Comparison of ENCODE assay signal across 8 cellular contexts in the genomic region with DNA sequence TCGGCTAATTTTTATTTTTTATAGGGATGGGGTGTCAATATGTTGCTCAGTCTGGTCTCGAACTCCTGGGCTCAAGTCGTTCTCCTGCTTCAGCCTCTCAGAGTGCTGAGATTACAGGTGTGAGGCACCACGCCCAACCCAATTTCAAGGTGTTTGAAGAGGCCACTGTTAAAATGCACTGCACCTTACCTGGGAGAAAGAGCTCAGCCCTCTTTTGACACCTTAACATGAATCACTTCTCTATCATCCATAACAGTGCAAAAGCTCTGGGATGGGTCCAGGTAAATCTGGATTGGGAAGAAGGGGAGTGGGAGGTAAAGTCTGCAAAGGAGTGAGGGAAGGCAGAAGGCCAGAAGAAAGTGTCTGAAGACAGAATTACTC. TPM values are rescaled to one million over a fixed set of nuclear protein-coding genes. Genes with fewer than 3 reads are reported as not detected.
DNase-seq lines count a peak whose midpoint lies in the region; ATAC-seq, FAIRE-seq and TF ChIP-seq lines count a peak whose summit lies in the region.

No MANE protein-coding gene starts in this region.

- H3K36me3 ChIP-seq in keratinocyte (ENCODE audit: control insufficient read depth in 2 of 2, extremely low read depth in 1 of 2, insufficient read depth in 2 of 2, low read length in 2 of 2) (peaks cover 14 to 16% of the 10 kb centered on the region in 2 experiments), testis (ENCODE audit: low read depth, missing control alignments) (no peaks in the 10 kb centered on the region)

- H2AFZ ChIP-seq in keratinocyte (ENCODE audit: control insufficient read depth, low read length) = peak overlapping the region; percentile 66

- H3K4me1 ChIP-seq in keratinocyte (ENCODE audit: control insufficient read depth, extremely low read depth, insufficient read depth, low read length) = peaks cover 33% of the 10 kb centered on the region
- H3K4me1 ChIP-seq in testis = peaks cover 9% of the 10 kb centered on the region

- H3K27me3 Mint-ChIP-seq in activated CD4-positive, alpha-beta T cell treated with anti-CD3 and anti-CD28 coated beads, Interleukin-2, amount 10 ng/mL, durations not matched to agents 24 days and 14 days = peaks cover 6% of the 10 kb centered on the region
- no peaks in the 10 kb centered on the region for H3K27me3 Mint-ChIP-seq in activated naive CD8-positive, alpha-beta T cell

- no peak for ATAC-seq in GM19023 (IDR thresholded peaks at IDR 0.05; ENCODE audit: unreplicated experiment)
- ATAC-seq in HG03432 (IDR thresholded peaks at IDR 0.05; ENCODE audit: unreplicated experiment) = no peak

- DNase-seq in activated CD4-positive, alpha-beta T cell treated with anti-CD3 and anti-CD28 coated beads, Interleukin-2, amount 10 ng/mL, durations not matched to agents 24 days and 14 days = no peak
- DNase-seq in activated CD4-positive, alpha-beta T cell treated with anti-CD3 and anti-CD28 coated beads for 48 hours = no peak
- no peak for DNase-seq in keratinocyte (ENCODE audit: low read depth, low spot score)
- DNase-seq in testis = no peak
- DNase-seq in superior temporal gyrus (ENCODE audit: extremely low spot score) = no peak

- H3K79me2 ChIP-seq in keratinocyte (ENCODE audit: control insufficient read depth, insufficient read depth, low read length) = peaks cover 35% of the 10 kb centered on the region

- H3K4me3 ChIP-seq in keratinocyte (ENCODE audit: control insufficient read depth in 2 of 3, extremely low read depth in 1 of 3, insufficient read depth in 2 of 3, low read depth in 1 of 3, low read length in 3 of 3) = peak overlapping the region; percentile 54 to 86 (median 78)
- peak overlapping the region; percentile 69 to 79 for H3K4me3 ChIP-seq in testis

- H3K27me3 ChIP-seq in keratinocyte (ENCODE audit: control insufficient read depth, extremely low read depth, insufficient read depth, low read length) = no peaks in the 10 kb centered on the region
- no peaks in the 10 kb centered on the region for H3K27me3 ChIP-seq in testis

- dilution Hi-C loops in keratinocyte (cut with MboI; ENCODE audit: extremely low pct_ligation_motif_present, low sequenced_read_pairs) = no loop called here

- H3K4me3 Mint-ChIP-seq in activated CD4-positive, alpha-beta T cell treated with anti-CD3 and anti-CD28 coated beads, Interleukin-2, amount 10 ng/mL, durations not matched to agents 24 days and 14 days = peak overlapping the region; percentile 89
- peak overlapping the region; percentile 80 for H3K4me3 Mint-ChIP-seq in activated naive CD8-positive, alpha-beta T cell

- no peaks in the 10 kb centered on the region for H3K9me3 ChIP-seq in keratinocyte (ENCODE audit: control insufficient read depth, low read depth, low read length)
- no peaks in the 10 kb centered on the region for H3K9me3 ChIP-seq in testis

- no peaks in the 10 kb centered on the region for H4K20me1 ChIP-seq in keratinocyte (ENCODE audit: control insufficient read depth, extremely low read depth, insufficient read depth, low read length)

- TF ChIP-seq CTCF in keratinocyte (optimal IDR thresholded peaks at IDR 0.05 in 1 of 3, IDR thresholded peaks at IDR 0.05 in 1 of 3, conservative IDR thresholded peaks at IDR 0.05 in 1 of 3; ENCODE audit: extremely low read depth in 1 of 3, insufficient read depth in 2 of 3, low read length in 3 of 3) (no peak), testis (IDR thresholded peaks at IDR 0.05) (no peak)

- peak overlapping the region; percentile 65 for H3K27ac Mint-ChIP-seq in activated CD4-positive, alpha-beta T cell treated with anti-CD3 and anti-CD28 coated beads, Interleukin-2, amount 10 ng/mL, durations not matched to agents 24 days and 14 days
- peak overlapping the region; percentile 41 for H3K27ac Mint-ChIP-seq in activated naive CD8-positive, alpha-beta T cell

- no peaks in the 10 kb centered on the region for H3K9me3 Mint-ChIP-seq in activated CD4-positive, alpha-beta T cell treated with anti-CD3 and anti-CD28 coated beads, Interleukin-2, amount 10 ng/mL, durations not matched to agents 24 days and 14 days
- H3K9me3 Mint-ChIP-seq in activated naive CD8-positive, alpha-beta T cell (ENCODE audit: low read depth) = no peaks in the 10 kb centered on the region

- H3K4me2 ChIP-seq in keratinocyte (ENCODE audit: control insufficient read depth, extremely low read depth, insufficient read depth, low read depth, low read length) = peak overlapping the region; percentile 88

- TF ChIP-seq POLR2A in testis (IDR thresholded peaks at IDR 0.05) = no peak

- H3K36me3 Mint-ChIP-seq in activated CD4-positive, alpha-beta T cell treated with anti-CD3 and anti-CD28 coated beads, Interleukin-2, amount 10 ng/mL, durations not matched to agents 24 days and 14 days (ENCODE audit: low read depth) = peaks cover 33% of the 10 kb centered on the region
- peaks cover 4% of the 10 kb centered on the region for H3K36me3 Mint-ChIP-seq in activated naive CD8-positive, alpha-beta T cell

- no peaks in the 10 kb centered on the region for H3K9me1 ChIP-seq in keratinocyte (ENCODE audit: control insufficient read depth, extremely low read depth, insufficient read depth, low read length)

- intact Hi-C loops in activated CD4-positive, alpha-beta T cell treated with anti-CD3 and anti-CD28 coated beads, Interleukin-2, amount 10 ng/mL, durations not matched to agents 24 days and 14 days (cut with micrococcal nuclease) = loop anchor here (1.0 to 5.0 kb wide), 5 partner anchors 45 to 167 kb away; a partner anchor contains a TSS
- intact Hi-C loops in testis (cut with DNase I; ENCODE audit: low total_unique reads) = no loop called here

- no peak for FAIRE-seq in keratinocyte (lab: Jason Lieb, UNC)

- H3K4me1 Mint-ChIP-seq in activated CD4-positive, alpha-beta T cell treated with anti-CD3 and anti-CD28 coated beads, Interleukin-2, amount 10 ng/mL, durations not matched to agents 24 days and 14 days = peaks cover 36% of the 10 kb centered on the region
- peaks cover 38% of the 10 kb centered on the region for H3K4me1 Mint-ChIP-seq in activated naive CD8-positive, alpha-beta T cell (ENCODE audit: low read depth)

- no peak overlapping the region for H3K9ac ChIP-seq in keratinocyte (ENCODE audit: control insufficient read depth, extremely low read depth, insufficient read depth, low read length)

- H3K27ac ChIP-seq in keratinocyte (ENCODE audit: control insufficient read depth, insufficient read depth, low read length) = peak overlapping the region; percentile 82
- peak overlapping the region in 1 of 2 donors; percentile 86 for H3K27ac ChIP-seq in testis

- 46 to 74% methylated on average over 4 of the region's 4 CpGs for WGBS in testis, 2 donors

RNA-seq across cellular contexts. Expression of a gene that starts 0.6 kb away (rescaled TPM):
- total RNA-seq in activated CD4-positive, alpha-beta T cell treated with anti-CD3 and anti-CD28 coated beads, Interleukin-2, amount 10 ng/mL, durations not matched to agents 24 days and 14 days = 44.7 and 49.9 TPM in 2 replicates
- polyA plus RNA-seq in keratinocyte (12.1 to 14.7 TPM (median 13.1 TPM) in 3 replicates), testis (ENCODE audit: insufficient read depth, low read depth, low replicate concordance) (9.6 TPM)
- polyA plus RNA-seq in keratinocyte (2011; ENCODE audit: low read depth) = 17.7 TPM
- 6.2 and 11.1 TPM in 2 replicates for polyA plus RNA-seq in keratinocyte (2011; cell fraction: cytosol; rRNA removed)
- 17.1 and 20.9 TPM in 2 replicates for polyA plus RNA-seq in keratinocyte (2011; cell fraction: nucleus; rRNA removed)
- polyA plus RNA-seq in keratinocyte (2012; ENCODE audit: low replicate concordance) = 14.2 and 15.5 TPM in 2 replicates
- polyA minus RNA-seq in keratinocyte = 12.0 to 20.6 TPM (median 14.4 TPM) in 3 replicates
- 26.1 TPM for polyA minus RNA-seq in keratinocyte (2011; cell fraction: cytosol; rRNA and poly(A)+ RNA removed)
- polyA minus RNA-seq in keratinocyte (2011; cell fraction: nucleus; rRNA and poly(A)+ RNA removed) = 23.6 and 34.1 TPM in 2 replicates
- total RNA-seq in testis = 10 to 100 TPM; 12.2 to 17.6 TPM

RNA-seq across cellular contexts. Expression of a gene that starts 44.7 kb away (rescaled TPM):
- total RNA-seq in activated CD4-positive, alpha-beta T cell treated with anti-CD3 and anti-CD28 coated beads, Interleukin-2, amount 10 ng/mL, durations not matched to agents 24 days and 14 days = 18.0 and 18.7 TPM in 2 replicates
- polyA plus RNA-seq in keratinocyte (2.9 to 6.8 TPM (median 3.8 TPM) in 3 replicates), testis (ENCODE audit: insufficient read depth, low read depth, low replicate concordance) (17.2 TPM)
- 9.8 TPM for polyA plus RNA-seq in keratinocyte (2011; ENCODE audit: low read depth)
- polyA plus RNA-seq in keratinocyte (2011; cell fraction: cytosol; rRNA removed) = 2.8 and 3.5 TPM in 2 replicates
- polyA plus RNA-seq in keratinocyte (2011; cell fraction: nucleus; rRNA removed) = 11.0 and 11.2 TPM in 2 replicates
- 6.3 and 13.2 TPM in 2 replicates for polyA plus RNA-seq in keratinocyte (2012; ENCODE audit: low replicate concordance)
- polyA minus RNA-seq in keratinocyte = 3.0 to 4.8 TPM (median 3.7 TPM) in 3 replicates
- 4.4 TPM for polyA minus RNA-seq in keratinocyte (2011; cell fraction: cytosol; rRNA and poly(A)+ RNA removed)
- polyA minus RNA-seq in keratinocyte (2011; cell fraction: nucleus; rRNA and poly(A)+ RNA removed) = 3.8 and 5.4 TPM in 2 replicates
- 10 to 100 TPM; 23.1 to 24.2 TPM for total RNA-seq in testis

RNA-seq across cellular contexts. Expression of a gene that starts 47.5 kb away (rescaled TPM):
- 11.7 and 14.2 TPM in 2 replicates for total RNA-seq in activated CD4-positive, alpha-beta T cell treated with anti-CD3 and anti-CD28 coated beads, Interleukin-2, amount 10 ng/mL, durations not matched to agents 24 days and 14 days
- 7.4 to 8.6 TPM (median 7.5 TPM) in 3 replicates for polyA plus RNA-seq in keratinocyte
- polyA plus RNA-seq in keratinocyte (2011; ENCODE audit: low read depth) = 5.7 TPM
- 4.1 and 5.5 TPM in 2 replicates for polyA plus RNA-seq in keratinocyte (2011; cell fraction: cytosol; rRNA removed)
- polyA plus RNA-seq in keratinocyte (2011; cell fraction: nucleus; rRNA removed) = 12.6 and 13.3 TPM in 2 replicates
- 7.7 and 8.8 TPM in 2 replicates for polyA plus RNA-seq in keratinocyte (2012; ENCODE audit: low replicate concordance)
- polyA minus RNA-seq in keratinocyte = 23.5 to 48.7 TPM (median 34.1 TPM) in 3 replicates
- polyA minus RNA-seq in keratinocyte (2011; cell fraction: cytosol; rRNA and poly(A)+ RNA removed) = 12.5 TPM
- polyA minus RNA-seq in keratinocyte (2011; cell fraction: nucleus; rRNA and poly(A)+ RNA removed) = 19.3 and 25.4 TPM in 2 replicates
- total RNA-seq in testis = 10 to 100 TPM; 25.3 to 35.3 TPM
- polyA plus RNA-seq in testis (ENCODE audit: insufficient read depth, low read depth, low replicate concordance) = 29.4 TPM
